Comparison of ENCODE assay signal across 1 cellular context in genomic region chr14:39974036-39974435, GRCh38.
TF ChIP-seq lines count a peak whose summit lies in the region.

No MANE protein-coding gene starts in this region.

TF ChIP-seq in GM12878, 131 proteins besides CTCF, POLR2A, EP300 and RAD21 (continued from another document):
- TF ChIP-seq, protein P1, sequence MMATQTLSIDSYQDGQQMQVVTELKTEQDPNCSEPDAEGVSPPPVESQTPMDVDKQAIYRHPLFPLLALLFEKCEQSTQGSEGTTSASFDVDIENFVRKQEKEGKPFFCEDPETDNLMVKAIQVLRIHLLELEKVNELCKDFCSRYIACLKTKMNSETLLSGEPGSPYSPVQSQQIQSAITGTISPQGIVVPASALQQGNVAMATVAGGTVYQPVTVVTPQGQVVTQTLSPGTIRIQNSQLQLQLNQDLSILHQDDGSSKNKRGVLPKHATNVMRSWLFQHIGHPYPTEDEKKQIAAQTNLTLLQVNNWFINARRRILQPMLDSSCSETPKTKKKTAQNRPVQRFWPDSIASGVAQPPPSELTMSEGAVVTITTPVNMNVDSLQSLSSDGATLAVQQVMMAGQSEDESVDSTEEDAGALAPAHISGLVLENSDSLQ (IDR thresholded peaks at IDR 0.05), result peak; percentile 83
- peak; percentile 78 for TF ChIP-seq RUNX3 (IDR thresholded peaks at IDR 0.05; ENCODE audit: low read length)
- TF ChIP-seq, protein P2, sequence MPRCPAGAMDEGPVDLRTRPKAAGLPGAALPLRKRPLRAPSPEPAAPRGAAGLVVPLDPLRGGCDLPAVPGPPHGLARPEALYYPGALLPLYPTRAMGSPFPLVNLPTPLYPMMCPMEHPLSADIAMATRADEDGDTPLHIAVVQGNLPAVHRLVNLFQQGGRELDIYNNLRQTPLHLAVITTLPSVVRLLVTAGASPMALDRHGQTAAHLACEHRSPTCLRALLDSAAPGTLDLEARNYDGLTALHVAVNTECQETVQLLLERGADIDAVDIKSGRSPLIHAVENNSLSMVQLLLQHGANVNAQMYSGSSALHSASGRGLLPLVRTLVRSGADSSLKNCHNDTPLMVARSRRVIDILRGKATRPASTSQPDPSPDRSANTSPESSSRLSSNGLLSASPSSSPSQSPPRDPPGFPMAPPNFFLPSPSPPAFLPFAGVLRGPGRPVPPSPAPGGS (IDR thresholded peaks at IDR 0.05; ENCODE audit: borderline replicate concordance, insufficient read depth, low read depth, low read length, poor library complexity, severe bottlenecking), result no peak
- TF ChIP-seq ZBED1 (IDR thresholded peaks at IDR 0.05; ENCODE audit: borderline replicate concordance), result no peak
- peak; percentile 73; the same call in 1 of the 2 replicates for TF ChIP-seq RCOR1 (conservative IDR thresholded peaks at IDR 0.05; ENCODE audit: low read depth, low read length)
- TF ChIP-seq RB1 (IDR thresholded peaks at IDR 0.05; ENCODE audit: borderline replicate concordance), result no peak
- no peak for TF ChIP-seq ZSCAN29 (IDR thresholded peaks at IDR 0.05)
- TF ChIP-seq FOS (IDR thresholded peaks at IDR 0.05; ENCODE audit: borderline replicate concordance, extremely low read depth, insufficient read length), result no peak
- TF ChIP-seq ZNF217 (IDR thresholded peaks at IDR 0.05), result peak; percentile 68; the same call in 1 of the 2 replicates
- peak; percentile 28; the same call in 1 of the 2 replicates for TF ChIP-seq ZNF207 (IDR thresholded peaks at IDR 0.05; ENCODE audit: borderline replicate concordance)
- TF ChIP-seq ESRRA (IDR thresholded peaks at IDR 0.05; ENCODE audit: low read length), result no peak
- TF ChIP-seq CHD1 (IDR thresholded peaks at IDR 0.05; ENCODE audit: low read depth, low read length), result no peak
- TF ChIP-seq NRF1 (conservative IDR thresholded peaks at IDR 0.05; ENCODE audit: low read depth, low read length), result no peak
- no peak for TF ChIP-seq ATF3 (IDR thresholded peaks at IDR 0.05; ENCODE audit: borderline replicate concordance, extremely low read depth, low read depth, low read length)
- no peak for TF ChIP-seq RELA (IDR thresholded peaks at IDR 0.05; ENCODE audit: borderline replicate concordance, partially characterized antibody)
- TF ChIP-seq, protein P3, sequence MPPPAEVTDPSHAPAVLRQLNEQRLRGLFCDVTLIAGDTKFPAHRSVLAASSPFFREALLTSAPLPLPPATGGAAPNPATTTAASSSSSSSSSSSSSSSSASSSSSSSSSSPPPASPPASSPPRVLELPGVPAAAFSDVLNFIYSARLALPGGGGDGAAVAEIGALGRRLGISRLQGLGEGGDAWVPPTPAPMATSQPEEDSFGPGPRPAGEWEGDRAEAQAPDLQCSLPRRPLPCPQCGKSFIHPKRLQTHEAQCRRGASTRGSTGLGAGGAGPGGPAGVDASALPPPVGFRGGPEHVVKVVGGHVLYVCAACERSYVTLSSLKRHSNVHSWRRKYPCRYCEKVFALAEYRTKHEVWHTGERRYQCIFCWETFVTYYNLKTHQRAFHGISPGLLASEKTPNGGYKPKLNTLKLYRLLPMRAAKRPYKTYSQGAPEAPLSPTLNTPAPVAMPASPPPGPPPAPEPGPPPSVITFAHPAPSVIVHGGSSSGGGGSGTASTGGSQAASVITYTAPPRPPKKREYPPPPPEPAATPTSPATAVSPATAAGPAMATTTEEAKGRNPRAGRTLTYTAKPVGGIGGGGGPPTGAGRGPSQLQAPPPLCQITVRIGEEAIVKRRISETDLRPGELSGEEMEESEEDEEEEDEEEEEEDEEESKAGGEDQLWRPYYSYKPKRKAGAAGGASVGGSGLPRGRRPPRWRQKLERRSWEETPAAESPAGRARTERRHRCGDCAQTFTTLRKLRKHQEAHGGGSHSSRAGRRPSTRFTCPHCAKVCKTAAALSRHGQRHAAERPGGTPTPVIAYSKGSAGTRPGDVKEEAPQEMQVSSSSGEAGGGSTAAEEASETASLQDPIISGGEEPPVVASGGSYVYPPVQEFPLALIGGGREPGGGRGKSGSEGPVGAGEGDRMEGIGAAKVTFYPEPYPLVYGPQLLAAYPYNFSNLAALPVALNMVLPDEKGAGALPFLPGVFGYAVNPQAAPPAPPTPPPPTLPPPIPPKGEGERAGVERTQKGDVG (CRISPR knock-in tag; IDR thresholded peaks at IDR 0.05), result no peak
- TF ChIP-seq CBX3 (IDR thresholded peaks at IDR 0.05; ENCODE audit: borderline replicate concordance, low read depth), result no peak
- TF ChIP-seq PAX8 (IDR thresholded peaks at IDR 0.05), result no peak
- TF ChIP-seq, protein P4, sequence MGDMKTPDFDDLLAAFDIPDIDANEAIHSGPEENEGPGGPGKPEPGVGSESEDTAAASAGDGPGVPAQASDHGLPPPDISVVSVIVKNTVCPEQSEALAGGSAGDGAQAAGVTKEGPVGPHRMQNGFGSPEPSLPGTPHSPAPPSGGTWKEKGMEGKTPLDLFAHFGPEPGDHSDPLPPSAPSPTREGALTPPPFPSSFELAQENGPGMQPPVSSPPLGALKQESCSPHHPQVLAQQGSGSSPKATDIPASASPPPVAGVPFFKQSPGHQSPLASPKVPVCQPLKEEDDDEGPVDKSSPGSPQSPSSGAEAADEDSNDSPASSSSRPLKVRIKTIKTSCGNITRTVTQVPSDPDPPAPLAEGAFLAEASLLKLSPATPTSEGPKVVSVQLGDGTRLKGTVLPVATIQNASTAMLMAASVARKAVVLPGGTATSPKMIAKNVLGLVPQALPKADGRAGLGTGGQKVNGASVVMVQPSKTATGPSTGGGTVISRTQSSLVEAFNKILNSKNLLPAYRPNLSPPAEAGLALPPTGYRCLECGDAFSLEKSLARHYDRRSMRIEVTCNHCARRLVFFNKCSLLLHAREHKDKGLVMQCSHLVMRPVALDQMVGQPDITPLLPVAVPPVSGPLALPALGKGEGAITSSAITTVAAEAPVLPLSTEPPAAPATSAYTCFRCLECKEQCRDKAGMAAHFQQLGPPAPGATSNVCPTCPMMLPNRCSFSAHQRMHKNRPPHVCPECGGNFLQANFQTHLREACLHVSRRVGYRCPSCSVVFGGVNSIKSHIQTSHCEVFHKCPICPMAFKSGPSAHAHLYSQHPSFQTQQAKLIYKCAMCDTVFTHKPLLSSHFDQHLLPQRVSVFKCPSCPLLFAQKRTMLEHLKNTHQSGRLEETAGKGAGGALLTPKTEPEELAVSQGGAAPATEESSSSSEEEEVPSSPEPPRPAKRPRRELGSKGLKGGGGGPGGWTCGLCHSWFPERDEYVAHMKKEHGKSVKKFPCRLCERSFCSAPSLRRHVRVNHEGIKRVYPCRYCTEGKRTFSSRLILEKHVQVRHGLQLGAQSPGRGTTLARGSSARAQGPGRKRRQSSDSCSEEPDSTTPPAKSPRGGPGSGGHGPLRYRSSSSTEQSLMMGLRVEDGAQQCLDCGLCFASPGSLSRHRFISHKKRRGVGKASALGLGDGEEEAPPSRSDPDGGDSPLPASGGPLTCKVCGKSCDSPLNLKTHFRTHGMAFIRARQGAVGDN (IDR thresholded peaks at IDR 0.05), result no peak
TF ChIP-seq in GM12878: peak in this region for 33.
